ENCODE assay signal across 25 cellular contexts in the genomic region with DNA sequence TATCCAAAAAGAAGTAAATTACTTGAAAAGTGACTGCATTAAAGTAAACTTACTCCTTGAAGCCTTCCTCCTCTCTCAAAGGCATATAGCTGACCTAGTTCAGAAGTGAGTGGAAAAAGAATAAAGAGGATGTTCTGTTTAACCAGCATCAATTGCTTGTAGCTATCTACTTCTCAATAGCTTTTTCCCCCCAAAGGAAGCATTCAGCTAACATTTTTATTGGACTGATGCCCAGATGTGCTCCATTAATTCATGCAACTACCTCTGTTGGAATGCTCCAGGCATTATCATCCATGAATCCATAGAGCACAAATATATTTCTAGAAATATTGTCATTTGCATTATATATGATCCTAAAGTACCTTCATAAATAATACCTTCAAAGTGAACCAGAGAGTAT.
A peak's percentile ranks its signal among the peaks of the same experiment; 100 is the strongest.
DNase-seq lines count a peak whose midpoint lies in the region; FAIRE-seq and TF ChIP-seq lines count a peak whose summit lies in the region.
"Had no signal": no experiment of that assay in that cellular context is flagged by ENCODE, and none has a peak within 500 bp of the region (broad histone marks: within the 10 kb centered on the region; RNA-seq: fewer than 3 reads in every experiment).

No MANE protein-coding gene starts in this region.

- no peak overlapping the region for H3K9ac ChIP-seq in astrocyte (ENCODE audit: low read length)

- no peaks in the 10 kb centered on the region for H4K20me1 ChIP-seq in astrocyte (ENCODE audit: insufficient read depth, low read length)

- peaks cover 6% of the 10 kb centered on the region for H3K4me1 ChIP-seq in astrocyte (ENCODE audit: insufficient read depth, low read length)
- H3K4me1 ChIP-seq: HAP-1 had no signal

- H3K27ac ChIP-seq in astrocyte (ENCODE audit: low read depth, low read length): no peak overlapping the region
- H3K27ac ChIP-seq: HL-60, RWPE1 had no signal

- no peaks in the 10 kb centered on the region for H3K79me2 ChIP-seq in astrocyte (ENCODE audit: insufficient read depth, low read length)

- H3K36me3 Mint-ChIP-seq in astrocyte (ENCODE audit: low read depth, unreplicated experiment) (no peaks in the 10 kb centered on the region), mesothelial cell of epicardium (no peaks in the 10 kb centered on the region)
- H3K36me3 Mint-ChIP-seq: CD14-positive monocyte had no signal

- H3K4me1 Mint-ChIP-seq in astrocyte (ENCODE audit: low read depth, unreplicated experiment) (peaks cover 7% of the 10 kb centered on the region), mesothelial cell of epicardium (peaks cover 22% of the 10 kb centered on the region)
- H3K4me1 Mint-ChIP-seq: B cell, CD14-positive monocyte, GM23338 had no signal

- no peaks in the 10 kb centered on the region for H3K9me3 ChIP-seq in astrocyte (ENCODE audit: insufficient read depth, low read depth, low read length)
- H3K9me3 ChIP-seq: HAP-1 had no signal

- H3K27ac Mint-ChIP-seq in astrocyte (ENCODE audit: unreplicated experiment): no peak overlapping the region
- peak overlapping the region; percentile 34 for H3K27ac Mint-ChIP-seq in mesothelial cell of epicardium
- H3K27ac Mint-ChIP-seq: B cell, CD14-positive monocyte, GM23338 had no signal

- H2AFZ ChIP-seq in astrocyte (ENCODE audit: low read depth, low read length): no peak overlapping the region
- H2AFZ ChIP-seq: GM23338 had no signal

- FAIRE-seq in astrocyte (lab: Jason Lieb, UNC): no peak
- FAIRE-seq: A204.1, D721Med, GM12878 had no signal

- H3K4me3 Mint-ChIP-seq in astrocyte (ENCODE audit: unreplicated experiment) (no peak overlapping the region), mesothelial cell of epicardium (no peak overlapping the region)
- H3K4me3 Mint-ChIP-seq: B cell, CD14-positive monocyte, GM23338 had no signal

- H3K9me3 Mint-ChIP-seq in astrocyte (ENCODE audit: unreplicated experiment) (no peaks in the 10 kb centered on the region), mesothelial cell of epicardium (no peaks in the 10 kb centered on the region)
- H3K9me3 Mint-ChIP-seq: GM23338 had no signal

- H3K27me3 Mint-ChIP-seq in astrocyte (ENCODE audit: low read depth, unreplicated experiment) (no peaks in the 10 kb centered on the region), mesothelial cell of epicardium (ENCODE audit: low read depth) (no peaks in the 10 kb centered on the region)
- H3K27me3 Mint-ChIP-seq: B cell had no signal

- no peak overlapping the region for H3K4me2 ChIP-seq in astrocyte (ENCODE audit: low read length)
- H3K4me2 ChIP-seq: GM23338 had no signal

- H3K27me3 ChIP-seq in astrocyte (ENCODE audit: insufficient read depth, low read length): no peaks in the 10 kb centered on the region

- no peak overlapping the region for H3K4me3 ChIP-seq in astrocyte (ENCODE audit: insufficient read depth, low read depth, low read length)
- H3K4me3 ChIP-seq: GM12878, GM23338, HAP-1 had no signal

- H3K36me3 ChIP-seq in astrocyte (ENCODE audit: insufficient read depth, low read length): no peaks in the 10 kb centered on the region
- H3K36me3 ChIP-seq: HAP-1 had no signal

- peak; percentile 48 for DNase-seq in NCI-H748 (lab: John Stamatoyannopoulos, UW; ENCODE audit: unreplicated experiment)
- no peak for DNase-seq in NCI-H748 treated with DMSO at 0.1 percent for 48 hours (lab: John Stamatoyannopoulos, UW)
- DNase-seq in NCI-H2029 treated with DMSO at 0.1 percent for 48 hours (lab: John Stamatoyannopoulos, UW): peak; percentile 56
- peak; percentile 20 for DNase-seq in astrocyte (ENCODE audit: low read depth)
- no peak for DNase-seq in mesothelial cell of epicardium (ENCODE audit: low spot score in 2 of 2, unreplicated experiment in 2 of 2)
- no peak for DNase-seq in UCSD-AML1 (lab: John Stamatoyannopoulos, UW; ENCODE audit: unreplicated experiment)
- no peak for DNase-seq in NCI-H524 (lab: John Stamatoyannopoulos, UW)
- DNase-seq in SW 1271 (lab: John Stamatoyannopoulos, UW): no peak
- DNase-seq: DND-41, KBM-7, NCI-H1694 treated with DMSO at 0.1 percent for 48 hours, NCI-H2107, NCI-H2227 treated with DMSO at 0.1 percent for 48 hours, NCI-H510A treated with DMSO at 0.1 percent for 48 hours, SHP77 treated with DMSO at 0.1 percent for 48 hours, T-helper 1 cell had no signal

- TF ChIP-seq CTCF in astrocyte (IDR thresholded peaks at IDR 0.05; ENCODE audit: insufficient read depth, low read depth, low read length) (no peak), mesothelial cell of epicardium (IDR thresholded peaks at IDR 0.05; ENCODE audit: unreplicated experiment) (no peak)

Comparison
In these comparisons a context has a peak if more than half of its experiments do, and no peak if none do; other contexts are left out.
1. DNase-seq: peak in NCI-H748 (single experiment), NCI-H2029 treated with DMSO at 0.1 percent for 48 hours (single experiment) and astrocyte (single experiment); none in NCI-H748 treated with DMSO at 0.1 percent for 48 hours (single experiment), mesothelial cell of epicardium (0 of 2), UCSD-AML1 (single experiment), NCI-H524 (0 of 2) and SW 1271 (0 of 2).